Comparison of ENCODE assay signal across 21 cellular contexts in the genomic region with DNA sequence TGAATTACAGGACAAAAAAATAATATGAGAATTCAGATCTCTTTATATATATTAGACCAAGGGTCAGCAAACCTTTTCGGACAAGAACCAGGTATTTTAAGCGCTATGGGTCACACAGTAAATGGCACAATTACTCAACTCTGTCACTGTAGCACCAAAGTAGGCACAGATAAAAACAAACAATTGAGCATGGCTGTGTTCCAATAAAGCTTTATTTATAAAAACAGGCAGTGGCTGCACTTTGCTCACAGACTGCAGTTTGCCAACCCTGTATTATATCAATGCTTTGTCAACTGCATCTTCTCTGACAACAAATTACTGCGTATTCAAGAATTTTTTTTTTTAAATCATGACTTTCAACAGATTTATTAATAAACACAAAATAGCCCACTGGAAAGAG. TPM values are rescaled to one million over a fixed set of nuclear protein-coding genes. Genes with fewer than 3 reads are reported as not detected.
DNase-seq lines count a peak whose midpoint lies in the region; ATAC-seq, FAIRE-seq and TF ChIP-seq lines count a peak whose summit lies in the region.
"Had no signal": no experiment of that assay in that cellular context is flagged by ENCODE, and none has a peak within 500 bp of the region (broad histone marks: within the 10 kb centered on the region; RNA-seq: fewer than 3 reads in every experiment).

No MANE protein-coding gene starts in this region.

- POLR2A ChIA-PET in K562 (lab: Yijun Ruan, JAX): no interaction called here

- no peak for TF ChIP-seq EP300 in K562 (IDR thresholded peaks at IDR 0.05; ENCODE audit: low read length)

- peak; percentile 12 for DNase-seq in NCI-H1105 treated with DMSO at 0.1 percent for 48 hours (lab: John Stamatoyannopoulos, UW)
- no peak for DNase-seq in NCI-H1105 (lab: John Stamatoyannopoulos, UW)
- DNase-seq in K562 (ENCODE audit: extremely low read depth in 1 of 4, low spot score in 3 of 4): no peak
- DNase-seq in NCI-H345 treated with DMSO at 0.1 percent for 48 hours (lab: John Stamatoyannopoulos, UW; ENCODE audit: unreplicated experiment): no peak
- DNase-seq in dedifferentiated amniotic fluid mesenchymal stem cell (ENCODE audit: extremely low spot score): no peak
- no peak for DNase-seq in pancreas
- DNase-seq: AML-193; CD4-positive, alpha-beta memory T cell; DMS153; DMS79; GDM1; GOT3; H7; HFFc6; IMR-90 had no signal

- WGBS in K562 (ENCODE audit: insufficient coverage, low coverage, missing lambda C conversion rate): 100% methylated on average over 3 of the region's 3 CpGs
- 58% methylated on average over 3 of the region's 3 CpGs for whole genome bisulfite sequencing in liver
- WGBS in pancreas, 2 donors: 92 to 94% methylated on average over 3 of the region's 3 CpGs

- H2AFZ ChIP-seq in K562 (ENCODE audit: low read depth, low read length): no peak overlapping the region

- CTCF ChIA-PET in K562 (lab: Yijun Ruan, JAX; ENCODE audit: low intra/inter-chr PET ratio): no interaction called here

- BruUV-seq in K562 (replicated peaks; lab: Mats Ljungman, UMichigan): no TSS peak

- TF ChIP-seq CTCF in K562 (IDR thresholded peaks at IDR 0.05 in 2 of 3, conservative IDR thresholded peaks at IDR 0.05 in 1 of 3; ENCODE audit: insufficient read depth in 2 of 3, low read depth in 1 of 3, low read length in 3 of 3) (no peak), liver (IDR thresholded peaks at IDR 0.05; ENCODE audit: low read depth, low read length, missing input control) (no peak), pancreas (IDR thresholded peaks at IDR 0.05) (no peak)

- intact Hi-C loops in K562 (cut with micrococcal nuclease) (no loop called here), pancreas (cut with DNase I) (no loop called here)

- no peaks in the 10 kb centered on the region for H3K9me3 ChIP-seq in K562 (replicated peaks; ENCODE audit: control insufficient read depth, insufficient read depth, low read depth, low read length)
- no peaks in the 10 kb centered on the region for H3K9me3 ChIP-seq in liver (ENCODE audit: control insufficient read depth in 4 of 4, low read length in 3 of 4)
- H3K9me3 ChIP-seq in pancreas: no peaks in the 10 kb centered on the region
- H3K9me3 ChIP-seq: A549 had no signal

- no peaks in the 10 kb centered on the region for H4K20me1 ChIP-seq in K562 (replicated peaks; ENCODE audit: control insufficient read depth, insufficient read depth, low read length)

- H3K9ac ChIP-seq in K562 (ENCODE audit: insufficient read depth in 1 of 2, low read depth in 2 of 2, low read length in 2 of 2) (no peak overlapping the region), liver (ENCODE audit: low read depth in 1 of 2, low read length in 2 of 2) (no peak overlapping the region)

- no peaks in the 10 kb centered on the region for H3K27me3 ChIP-seq in K562 (ENCODE audit: control insufficient read depth in 2 of 2, insufficient read depth in 2 of 2, low read length in 2 of 2)
- H3K27me3 ChIP-seq in liver (ENCODE audit: control insufficient read depth in 4 of 4, insufficient read depth in 4 of 4, low read length in 3 of 4): no peaks in the 10 kb centered on the region
- H3K27me3 ChIP-seq in pancreas: no peaks in the 10 kb centered on the region

- no peaks in the 10 kb centered on the region for H3K79me2 ChIP-seq in K562 (ENCODE audit: control insufficient read depth, insufficient read depth, low read length)

- no peaks in the 10 kb centered on the region for H3K9me1 ChIP-seq in K562 (ENCODE audit: control insufficient read depth, insufficient read depth, low read length)

- FAIRE-seq in K562 (lab: Jason Lieb, UNC) (no peak), pancreas (lab: Jason Lieb, UNC) (no peak)
- FAIRE-seq: A549 had no signal

- H3K27ac ChIP-seq in K562 (ENCODE audit: extremely low read depth, low read depth, low read length) (no peak overlapping the region), liver (ENCODE audit: low read depth in 1 of 2, low read length in 2 of 2) (no peak overlapping the region), pancreas (no peak overlapping the region)
- H3K27ac ChIP-seq: 22Rv1, A549, C4-2B, HL-60 had no signal

- H3K4me2 ChIP-seq in K562 (ENCODE audit: insufficient read depth, low read length): no peak overlapping the region
- H3K4me2 ChIP-seq: A549 had no signal

- H3K4me3 ChIP-seq in K562: no peak overlapping the region
- no peak overlapping the region for H3K4me3 ChIP-seq in liver (ENCODE audit: low read depth in 1 of 3, low read length in 3 of 3)
- no peak overlapping the region for H3K4me3 ChIP-seq in pancreas
- H3K4me3 ChIP-seq: A549 had no signal

- TF ChIP-seq RAD21 in K562 (CRISPR knock-in tag; conservative IDR thresholded peaks at IDR 0.05 in 1 of 2, IDR thresholded peaks at IDR 0.05 in 1 of 2) (no peak), liver (IDR thresholded peaks at IDR 0.05) (peak in 1 of 2 donors; percentile 6)

- TF ChIP-seq POLR2A in K562 (conservative IDR thresholded peaks at IDR 0.05): no peak

- ATAC-seq in K562: no peak
- no peak for ATAC-seq in pancreas
- ATAC-seq: A549, HCT116 had no signal

- H3K4me1 ChIP-seq in K562 (replicated peaks in 1 of 2; ENCODE audit: control insufficient read depth in 2 of 2, insufficient read depth in 2 of 2, low read length in 2 of 2) (no peaks in the 10 kb centered on the region), liver (ENCODE audit: control insufficient read depth in 4 of 4, insufficient read depth in 4 of 4, low read length in 3 of 4) (peaks cover 0 to 4% (median 0%) of the 10 kb centered on the region in 4 donors), pancreas (peaks cover 0 to 3% (median 0%) of the 10 kb centered on the region in 3 donors)
- H3K4me1 ChIP-seq: A549 had no signal

- peaks cover 87% of the 10 kb centered on the region for H3K36me3 ChIP-seq in K562 (ENCODE audit: control insufficient read depth, insufficient read depth, low read length)
- H3K36me3 ChIP-seq in liver (ENCODE audit: control insufficient read depth in 4 of 4, insufficient read depth in 3 of 4, low read depth in 1 of 4, low read length in 3 of 4): peaks cover 3 to 32% (median 16%) of the 10 kb centered on the region in 4 donors
- peaks cover 4 to 46% (median 7%) of the 10 kb centered on the region in 3 donors for H3K36me3 ChIP-seq in pancreas

- in situ Hi-C loops in K562 (cut with MboI): no loop called here

TF ChIP-seq in liver, 16 proteins besides CTCF, POLR2A, EP300 and RAD21 (continues in another document):
- TF ChIP-seq FOXA1 (IDR thresholded peaks at IDR 0.05) (no peak), JUND (IDR thresholded peaks at IDR 0.05) (peak in 1 of 2 donors; percentile 21), YY1 (IDR thresholded peaks at IDR 0.05) (peak; percentile 20), FOXA2 (IDR thresholded peaks at IDR 0.05) (no peak), TAF1 (conservative IDR thresholded peaks at IDR 0.05) (no peak), RXRA (IDR thresholded peaks at IDR 0.05) (peak in 1 of 2 donors; percentile 30), SP1 (IDR thresholded peaks at IDR 0.05) (peak; percentile 20), EGR1 (IDR thresholded peaks at IDR 0.05; ENCODE audit: low read depth in 2 of 2) (no peak), HNF4G (IDR thresholded peaks at IDR 0.05) (no peak)
- TF ChIP-seq, protein P1, sequence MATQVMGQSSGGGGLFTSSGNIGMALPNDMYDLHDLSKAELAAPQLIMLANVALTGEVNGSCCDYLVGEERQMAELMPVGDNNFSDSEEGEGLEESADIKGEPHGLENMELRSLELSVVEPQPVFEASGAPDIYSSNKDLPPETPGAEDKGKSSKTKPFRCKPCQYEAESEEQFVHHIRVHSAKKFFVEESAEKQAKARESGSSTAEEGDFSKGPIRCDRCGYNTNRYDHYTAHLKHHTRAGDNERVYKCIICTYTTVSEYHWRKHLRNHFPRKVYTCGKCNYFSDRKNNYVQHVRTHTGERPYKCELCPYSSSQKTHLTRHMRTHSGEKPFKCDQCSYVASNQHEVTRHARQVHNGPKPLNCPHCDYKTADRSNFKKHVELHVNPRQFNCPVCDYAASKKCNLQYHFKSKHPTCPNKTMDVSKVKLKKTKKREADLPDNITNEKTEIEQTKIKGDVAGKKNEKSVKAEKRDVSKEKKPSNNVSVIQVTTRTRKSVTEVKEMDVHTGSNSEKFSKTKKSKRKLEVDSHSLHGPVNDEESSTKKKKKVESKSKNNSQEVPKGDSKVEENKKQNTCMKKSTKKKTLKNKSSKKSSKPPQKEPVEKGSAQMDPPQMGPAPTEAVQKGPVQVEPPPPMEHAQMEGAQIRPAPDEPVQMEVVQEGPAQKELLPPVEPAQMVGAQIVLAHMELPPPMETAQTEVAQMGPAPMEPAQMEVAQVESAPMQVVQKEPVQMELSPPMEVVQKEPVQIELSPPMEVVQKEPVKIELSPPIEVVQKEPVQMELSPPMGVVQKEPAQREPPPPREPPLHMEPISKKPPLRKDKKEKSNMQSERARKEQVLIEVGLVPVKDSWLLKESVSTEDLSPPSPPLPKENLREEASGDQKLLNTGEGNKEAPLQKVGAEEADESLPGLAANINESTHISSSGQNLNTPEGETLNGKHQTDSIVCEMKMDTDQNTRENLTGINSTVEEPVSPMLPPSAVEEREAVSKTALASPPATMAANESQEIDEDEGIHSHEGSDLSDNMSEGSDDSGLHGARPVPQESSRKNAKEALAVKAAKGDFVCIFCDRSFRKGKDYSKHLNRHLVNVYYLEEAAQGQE (IDR thresholded peaks at IDR 0.05): no peak

RNA-seq across cellular contexts. Expression of gene EDEM3, which starts 29.8 kb away (rescaled TPM):
- 30.0 and 65.7 TPM in 2 replicates for total RNA-seq in K562 (2011; cell fraction: chromatin; rRNA removed; ENCODE audit: low replicate concordance)
- total RNA-seq in K562 (2011; cell fraction: nucleolus; rRNA removed): 18.3 and 23.0 TPM in 2 replicates
- 49.9 and 51.0 TPM in 2 replicates for total RNA-seq in K562 (2011; cell fraction: nucleoplasm; rRNA removed)
- total RNA-seq in K562 (2014; rRNA removed): 27.9 and 30.9 TPM in 2 replicates
- total RNA-seq in K562 (2014; rRNA removed; fragmentation: Illumina TruSeq; extraction: Trizol): 46.6 and 47.9 TPM in 2 replicates
- 40.9 and 45.9 TPM in 2 replicates for total RNA-seq in K562 (2015; rRNA removed; fragmentation: Illumina TruSeq; extraction: Trizol)
- 30.7 and 40.3 TPM in 2 replicates for total RNA-seq in K562 (2021)
- 27.3 and 28.0 TPM in 2 replicates for polyA plus RNA-seq in K562 (2011; rRNA removed)
- polyA plus RNA-seq in K562 (2011; cell fraction: cytosol; rRNA removed): 3.5 and 9.9 TPM in 2 replicates
- 24.2 and 34.5 TPM in 2 replicates for polyA plus RNA-seq in K562 (2011; cell fraction: nucleus; rRNA removed)
- polyA plus RNA-seq in K562 (2012): 20.5 and 21.3 TPM in 2 replicates
- 22.3 and 31.6 TPM in 2 replicates for polyA plus RNA-seq in K562 (2014; fragmentation: Illumina TruSeq; extraction: Trizol)
- polyA plus RNA-seq in K562 (2014; fragmentation: Nextera tagmentation; extraction: Ambion mirVana): 10 to 100 TPM; 15.8 to 18.5 TPM
- 16.6 and 19.5 TPM in 2 replicates for polyA plus RNA-seq in K562 (2014; rRNA removed)
- 137 and 138 TPM in 2 replicates for polyA minus RNA-seq in K562 (2011; rRNA and poly(A)+ RNA removed)
- 33.3 and 55.8 TPM in 2 replicates for polyA minus RNA-seq in K562 (2011; cell fraction: cytosol; rRNA and poly(A)+ RNA removed)
- 17.2 and 36.8 TPM in 2 replicates for polyA minus RNA-seq in K562 (2011; cell fraction: nucleus; rRNA and poly(A)+ RNA removed)
- total RNA-seq in liver: 10 to 100 TPM; 32.9 to 53.8 TPM
- polyA plus RNA-seq in liver: 10 to 100 TPM; 11.7 to 14.5 TPM
- total RNA-seq in pancreas: 10 to 100 TPM; 29.8 to 46.7 (median 38.0) TPM
- 10 to 100 TPM; 12.1 to 15.5 TPM for polyA plus RNA-seq in pancreas
